1 cellular context compared by ENCODE assay signal in genomic region chr12:69738351-69739286, GRCh38.
A peak's percentile ranks its signal among the peaks of the same experiment; 100 is the strongest.
TF ChIP-seq lines count a peak whose summit lies in the region.

A gene with protein sequence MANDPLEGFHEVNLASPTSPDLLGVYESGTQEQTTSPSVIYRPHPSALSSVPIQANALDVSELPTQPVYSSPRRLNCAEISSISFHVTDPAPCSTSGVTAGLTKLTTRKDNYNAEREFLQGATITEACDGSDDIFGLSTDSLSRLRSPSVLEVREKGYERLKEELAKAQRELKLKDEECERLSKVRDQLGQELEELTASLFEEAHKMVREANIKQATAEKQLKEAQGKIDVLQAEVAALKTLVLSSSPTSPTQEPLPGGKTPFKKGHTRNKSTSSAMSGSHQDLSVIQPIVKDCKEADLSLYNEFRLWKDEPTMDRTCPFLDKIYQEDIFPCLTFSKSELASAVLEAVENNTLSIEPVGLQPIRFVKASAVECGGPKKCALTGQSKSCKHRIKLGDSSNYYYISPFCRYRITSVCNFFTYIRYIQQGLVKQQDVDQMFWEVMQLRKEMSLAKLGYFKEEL (plus strand): TSS chr12:69738860. CDS start chr12:69755409, 16,549 bp downstream.

TF ChIP-seq in HepG2, 621 proteins besides CTCF, POLR2A, EP300 and RAD21 (continued from another document and continues in another):
- TF ChIP-seq PRDM15 (CRISPR knock-in tag; IDR thresholded peaks at IDR 0.05) (no peak), HCFC1 (IDR thresholded peaks at IDR 0.05; ENCODE audit: low read depth, low read length) (no peak), ZFAT (CRISPR knock-in tag; conservative IDR thresholded peaks at IDR 0.05) (no peak; the same call in 1 of the 2 replicates), ZNF704 (CRISPR knock-in tag; IDR thresholded peaks at IDR 0.05; ENCODE audit: borderline replicate concordance) (no peak), STAG1 (CRISPR knock-in tag; IDR thresholded peaks at IDR 0.05) (peak; percentile 35; the same call in 1 of the 2 replicates), PHF5A (CRISPR knock-in tag; IDR thresholded peaks at IDR 0.05; ENCODE audit: low read depth, unreplicated experiment) (no peak), SP5 (CRISPR knock-in tag; IDR thresholded peaks at IDR 0.05; ENCODE audit: borderline replicate concordance, low read depth) (no peak), ASH2L (IDR thresholded peaks at IDR 0.05; ENCODE audit: insufficient read length, low read depth, low read length) (peak; percentile 39), SIN3B (IDR thresholded peaks at IDR 0.05; ENCODE audit: low read length) (no peak), ZFP1 (CRISPR knock-in tag; IDR thresholded peaks at IDR 0.05) (no peak), ZFP62 (CRISPR knock-in tag; IDR thresholded peaks at IDR 0.05) (no peak), STAT5B (CRISPR knock-in tag; IDR thresholded peaks at IDR 0.05) (no peak), ZNF850 (CRISPR knock-in tag; conservative IDR thresholded peaks at IDR 0.05) (no peak), SIN3A (IDR thresholded peaks at IDR 0.05; ENCODE audit: borderline replicate concordance, low read depth, low read length) (peak; percentile 68; the same call in 1 of the 2 replicates), KLF9 (CRISPR knock-in tag; IDR thresholded peaks at IDR 0.05; ENCODE audit: low read depth) (no peak), MIXL1 (CRISPR knock-in tag; IDR thresholded peaks at IDR 0.05) (no peak), YEATS2 (CRISPR knock-in tag; IDR thresholded peaks at IDR 0.05; ENCODE audit: borderline replicate concordance) (no peak; the same call in 1 of the 2 replicates), POLR2G (IDR thresholded peaks at IDR 0.05; ENCODE audit: low read depth, low read length) (peak; percentile 69; the same call in 1 of the 2 replicates), TRIM24 (CRISPR knock-in tag; IDR thresholded peaks at IDR 0.05) (no peak), SNAI1 (CRISPR knock-in tag; IDR thresholded peaks at IDR 0.05; ENCODE audit: borderline replicate concordance) (0 out of 2 replicates have a peak, but pooled peaks have one; percentile 5), ZNF292 (CRISPR knock-in tag; IDR thresholded peaks at IDR 0.05; ENCODE audit: borderline replicate concordance, low read depth) (no peak), SOX6 (IDR thresholded peaks at IDR 0.05) (no peak), SOX6 (CRISPR knock-in tag; IDR thresholded peaks at IDR 0.05) (0 out of 2 replicates have a peak, but pooled peaks have one; percentile 15), SP2 (CRISPR knock-in tag; IDR thresholded peaks at IDR 0.05) (no peak), ZNF256 (CRISPR knock-in tag; conservative IDR thresholded peaks at IDR 0.05) (no peak), ZNF136 (CRISPR knock-in tag; IDR thresholded peaks at IDR 0.05; ENCODE audit: low read depth) (no peak), RFXANK (CRISPR knock-in tag; IDR thresholded peaks at IDR 0.05) (no peak), ZNF563 (CRISPR knock-in tag; IDR thresholded peaks at IDR 0.05) (peak; percentile 29), KDM2A (CRISPR knock-in tag; IDR thresholded peaks at IDR 0.05; ENCODE audit: borderline replicate concordance, low read depth) (peak; percentile 58; the same call in 1 of the 2 replicates), DBP (CRISPR knock-in tag; IDR thresholded peaks at IDR 0.05; ENCODE audit: not compliant biosample characterization) (no peak), MED8 (CRISPR knock-in tag; IDR thresholded peaks at IDR 0.05; ENCODE audit: insufficient replicate concordance) (no peak), ZNF24 (IDR thresholded peaks at IDR 0.05) (peak; percentile 32; the same call in 1 of the 2 replicates), ATF6 (CRISPR knock-in tag; conservative IDR thresholded peaks at IDR 0.05) (no peak), ZNF619 (CRISPR knock-in tag; IDR thresholded peaks at IDR 0.05) (no peak), EEA1 (CRISPR knock-in tag; IDR thresholded peaks at IDR 0.05; ENCODE audit: borderline replicate concordance) (no peak), ETV5 (CRISPR knock-in tag; IDR thresholded peaks at IDR 0.05; ENCODE audit: borderline replicate concordance) (peak; percentile 59; the same call in 1 of the 2 replicates), ARNT2 (CRISPR knock-in tag; IDR thresholded peaks at IDR 0.05; ENCODE audit: low read depth) (peak; percentile 88), SKI (IDR thresholded peaks at IDR 0.05; ENCODE audit: partially characterized antibody) (peak; percentile 71), MYPOP (CRISPR knock-in tag; IDR thresholded peaks at IDR 0.05) (no peak; the same call in 1 of the 2 replicates), ZBTB44 (CRISPR knock-in tag; IDR thresholded peaks at IDR 0.05) (no peak), ZNF75D (CRISPR knock-in tag; IDR thresholded peaks at IDR 0.05; ENCODE audit: borderline replicate concordance) (no peak)
- TF ChIP-seq, protein P1, sequence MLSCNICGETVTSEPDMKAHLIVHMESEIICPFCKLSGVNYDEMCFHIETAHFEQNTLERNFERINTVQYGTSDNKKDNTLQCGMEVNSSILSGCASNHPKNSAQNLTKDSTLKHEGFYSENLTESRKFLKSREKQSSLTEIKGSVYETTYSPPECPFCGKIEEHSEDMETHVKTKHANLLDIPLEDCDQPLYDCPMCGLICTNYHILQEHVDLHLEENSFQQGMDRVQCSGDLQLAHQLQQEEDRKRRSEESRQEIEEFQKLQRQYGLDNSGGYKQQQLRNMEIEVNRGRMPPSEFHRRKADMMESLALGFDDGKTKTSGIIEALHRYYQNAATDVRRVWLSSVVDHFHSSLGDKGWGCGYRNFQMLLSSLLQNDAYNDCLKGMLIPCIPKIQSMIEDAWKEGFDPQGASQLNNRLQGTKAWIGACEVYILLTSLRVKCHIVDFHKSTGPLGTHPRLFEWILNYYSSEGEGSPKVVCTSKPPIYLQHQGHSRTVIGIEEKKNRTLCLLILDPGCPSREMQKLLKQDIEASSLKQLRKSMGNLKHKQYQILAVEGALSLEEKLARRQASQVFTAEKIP (CRISPR knock-in tag; IDR thresholded peaks at IDR 0.05; ENCODE audit: borderline replicate concordance): no peak
- TF ChIP-seq, protein P2, sequence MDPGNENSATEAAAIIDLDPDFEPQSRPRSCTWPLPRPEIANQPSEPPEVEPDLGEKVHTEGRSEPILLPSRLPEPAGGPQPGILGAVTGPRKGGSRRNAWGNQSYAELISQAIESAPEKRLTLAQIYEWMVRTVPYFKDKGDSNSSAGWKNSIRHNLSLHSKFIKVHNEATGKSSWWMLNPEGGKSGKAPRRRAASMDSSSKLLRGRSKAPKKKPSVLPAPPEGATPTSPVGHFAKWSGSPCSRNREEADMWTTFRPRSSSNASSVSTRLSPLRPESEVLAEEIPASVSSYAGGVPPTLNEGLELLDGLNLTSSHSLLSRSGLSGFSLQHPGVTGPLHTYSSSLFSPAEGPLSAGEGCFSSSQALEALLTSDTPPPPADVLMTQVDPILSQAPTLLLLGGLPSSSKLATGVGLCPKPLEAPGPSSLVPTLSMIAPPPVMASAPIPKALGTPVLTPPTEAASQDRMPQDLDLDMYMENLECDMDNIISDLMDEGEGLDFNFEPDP (CRISPR knock-in tag; conservative IDR thresholded peaks at IDR 0.05): no peak
- TF ChIP-seq, protein P3, sequence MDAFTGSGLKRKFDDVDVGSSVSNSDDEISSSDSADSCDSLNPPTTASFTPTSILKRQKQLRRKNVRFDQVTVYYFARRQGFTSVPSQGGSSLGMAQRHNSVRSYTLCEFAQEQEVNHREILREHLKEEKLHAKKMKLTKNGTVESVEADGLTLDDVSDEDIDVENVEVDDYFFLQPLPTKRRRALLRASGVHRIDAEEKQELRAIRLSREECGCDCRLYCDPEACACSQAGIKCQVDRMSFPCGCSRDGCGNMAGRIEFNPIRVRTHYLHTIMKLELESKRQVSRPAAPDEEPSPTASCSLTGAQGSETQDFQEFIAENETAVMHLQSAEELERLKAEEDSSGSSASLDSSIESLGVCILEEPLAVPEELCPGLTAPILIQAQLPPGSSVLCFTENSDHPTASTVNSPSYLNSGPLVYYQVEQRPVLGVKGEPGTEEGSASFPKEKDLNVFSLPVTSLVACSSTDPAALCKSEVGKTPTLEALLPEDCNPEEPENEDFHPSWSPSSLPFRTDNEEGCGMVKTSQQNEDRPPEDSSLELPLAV (CRISPR knock-in tag; conservative IDR thresholded peaks at IDR 0.05; ENCODE audit: low read depth): no peak
- TF ChIP-seq, protein P4, sequence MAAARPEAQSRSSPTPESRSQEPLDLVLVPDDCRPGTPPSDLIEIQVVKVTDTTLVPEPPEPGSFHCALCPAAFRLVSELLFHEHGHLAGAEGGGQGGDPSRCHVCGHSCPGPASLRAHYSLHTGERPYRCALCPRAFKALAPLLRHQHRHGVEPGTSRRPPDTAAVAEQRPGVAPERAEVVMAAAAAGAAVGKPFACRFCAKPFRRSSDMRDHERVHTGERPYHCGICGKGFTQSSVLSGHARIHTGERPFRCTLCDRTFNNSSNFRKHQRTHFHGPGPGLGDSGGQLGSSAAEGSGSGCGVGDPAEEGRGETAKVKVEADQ (CRISPR knock-in tag; IDR thresholded peaks at IDR 0.05; ENCODE audit: borderline replicate concordance): peak; percentile 64; the same call in 1 of the 2 replicates
